In the genomic region with DNA sequence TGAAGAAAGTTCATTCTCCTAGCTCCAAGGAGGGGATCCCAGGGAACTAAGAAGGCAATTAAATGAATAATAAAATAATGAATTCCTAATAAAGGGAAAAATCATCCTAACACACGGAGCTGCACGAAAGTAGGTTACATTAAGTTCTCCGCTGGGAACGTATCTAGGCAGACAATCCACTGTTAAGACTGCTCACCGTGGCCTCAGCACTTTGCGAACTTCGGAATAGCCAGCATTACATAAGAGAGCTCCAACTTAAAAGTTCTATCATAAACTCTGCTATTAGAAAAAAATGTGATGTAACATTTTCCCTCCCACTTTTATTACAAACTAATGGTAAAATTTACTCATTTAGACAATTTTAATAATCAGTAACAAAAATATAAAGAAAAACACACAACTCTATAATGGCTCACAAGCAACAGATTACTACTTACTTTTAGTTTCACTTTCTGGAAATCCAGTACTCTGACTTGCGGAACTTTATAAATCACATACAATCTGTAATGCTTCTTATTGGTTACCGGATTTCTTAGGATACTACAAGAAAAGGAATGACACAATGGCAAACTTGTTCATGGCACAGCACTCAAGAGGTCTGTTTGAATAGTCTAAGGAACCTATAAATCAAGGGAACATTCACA, we compare ENCODE assay signal across 20 cellular contexts.
"Had no signal": no experiment of that assay in that cellular context is flagged by ENCODE, and none has a peak within 500 bp of the region (broad histone marks: within the 10 kb centered on the region; RNA-seq: fewer than 3 reads in every experiment).

No MANE protein-coding gene starts in this region.

- H3K27me3 Mint-ChIP-seq: naive thymus-derived CD8-positive, alpha-beta T cell had no signal

- DNase-seq: activated CD4-positive, alpha-beta T cell treated with anti-CD3 and anti-CD28 coated beads for 48 hours; activated gamma-delta T cell; activated T-cell treated with anti-CD3 and anti-CD28 coated beads, Interleukin-2, amount 50 U/mL, for 48 hours; amniotic stem cell; heart right ventricle; left colon; mammary epithelial cell; mucosa of descending colon; naive thymus-derived CD8-positive, alpha-beta T cell; nucleus accumbens; stimulated activated CD4-positive, alpha-beta T cell treated with anti-CD3 and anti-CD28 coated beads, Interleukin-4, amount 100 ng/mL, for 24 hours; stimulated activated naive CD4-positive, alpha-beta T cell treated with Interleukin-2 at 50 U/mL for 16 hours; substantia nigra; trophoblast cell; WERI-Rb-1 had no signal

- H3K4me3 Mint-ChIP-seq: naive thymus-derived CD8-positive, alpha-beta T cell had no signal

- H3K27ac ChIP-seq: gastroesophageal sphincter, SJSA1, WERI-Rb-1 had no signal

- H3K27me3 ChIP-seq: gastroesophageal sphincter, heart right ventricle, SJSA1 had no signal

- FAIRE-seq: colon, endometrium, islet of Langerhans had no signal

- ATAC-seq: gastroesophageal sphincter; heart right ventricle; left colon; mucosa of descending colon; naive thymus-derived CD8-positive, alpha-beta T cell had no signal

- H3K4me3 ChIP-seq: gastroesophageal sphincter, heart right ventricle, mucosa of descending colon, SJSA1 had no signal

- H3K9me3 ChIP-seq: gastroesophageal sphincter, heart right ventricle, mucosa of descending colon, SJSA1 had no signal
